In the genomic region with DNA sequence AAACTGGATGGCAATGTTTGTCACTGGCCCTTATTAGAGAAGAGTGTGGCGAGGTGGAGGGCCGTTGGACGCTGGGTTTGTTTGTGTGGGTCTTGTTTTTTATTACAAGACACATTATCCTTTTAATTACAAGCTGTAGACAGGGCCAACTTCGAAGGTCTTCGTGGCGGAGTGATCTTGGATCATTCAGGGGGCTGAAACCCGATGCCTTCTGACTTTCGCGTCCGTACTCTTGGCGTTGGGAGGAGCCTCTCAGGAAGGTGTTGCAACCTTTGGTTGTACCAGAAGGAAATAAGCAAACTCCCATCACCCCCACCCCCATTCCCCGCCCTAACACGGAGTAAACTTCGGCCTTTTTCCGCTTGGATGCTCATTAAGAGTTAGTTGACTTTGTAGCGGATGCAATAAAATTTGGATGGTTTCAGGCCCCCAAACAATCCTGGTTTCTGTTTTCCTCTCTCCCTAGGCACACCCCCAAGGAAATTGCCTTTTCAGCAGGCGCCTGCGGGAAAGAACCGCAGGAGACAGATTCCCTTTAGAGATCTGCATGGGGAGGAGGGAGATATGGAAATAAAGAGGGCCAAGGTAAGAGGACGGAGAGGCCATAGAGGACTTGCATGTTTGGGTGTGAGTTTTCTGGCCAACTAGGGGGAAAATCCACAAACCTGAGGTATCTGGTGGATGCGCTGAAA, we compare ENCODE assay signal across 8 cellular contexts.
DNase-seq lines count a peak whose midpoint lies in the region; ATAC-seq and TF ChIP-seq lines count a peak whose summit lies in the region.

No MANE protein-coding gene starts in this region.

- H3K36me3 ChIP-seq in HUES48 (ENCODE audit: control insufficient read depth, insufficient read depth, low read length) = no peaks in the 10 kb centered on the region

- H3K4me3 ChIP-seq in AG09309 (ENCODE audit: control insufficient read depth, low read depth, low read length) = peak overlapping the region; percentile 50
- peak overlapping the region; percentile 83 for H3K4me3 ChIP-seq in HUES48 (ENCODE audit: low read depth, low read length)
- peak overlapping the region; percentile 62 for H3K4me3 ChIP-seq in iPS-11a (ENCODE audit: low read depth, low read length)

- no peaks in the 10 kb centered on the region for H3K9me3 ChIP-seq in HUES48 (ENCODE audit: control insufficient read depth, insufficient read depth, low read length)

- TF ChIP-seq CTCF in AG09309 (IDR thresholded peaks at IDR 0.05; ENCODE audit: control insufficient read depth, insufficient read depth, low read depth, low read length, missing control alignments) = no peak

- H3K27me3 ChIP-seq in HUES48 (ENCODE audit: control insufficient read depth, insufficient read depth, low read length) = peaks cover 76% of the 10 kb centered on the region

- H3K27ac ChIP-seq in HUES48 (ENCODE audit: low read depth, low read length) = peak overlapping the region; percentile 94

- no peak for ATAC-seq in HG02763 (IDR thresholded peaks at IDR 0.05; ENCODE audit: unreplicated experiment)
- ATAC-seq in GM19463 (IDR thresholded peaks at IDR 0.05; ENCODE audit: unreplicated experiment) = no peak

- peaks cover 53% of the 10 kb centered on the region for H3K4me1 ChIP-seq in HUES48 (ENCODE audit: control insufficient read depth, insufficient read depth, low read length)

- DNase-seq in AG09309 (ENCODE audit: low read depth) (no peak), RKO (ENCODE audit: low spot score) (peak; percentile 48), retina (no peak), KG1 (lab: John Stamatoyannopoulos, UW) (no peak)

- H3K9ac ChIP-seq in HUES48 (ENCODE audit: low read depth, low read length) = peak overlapping the region; percentile 64
